In the genomic region with DNA sequence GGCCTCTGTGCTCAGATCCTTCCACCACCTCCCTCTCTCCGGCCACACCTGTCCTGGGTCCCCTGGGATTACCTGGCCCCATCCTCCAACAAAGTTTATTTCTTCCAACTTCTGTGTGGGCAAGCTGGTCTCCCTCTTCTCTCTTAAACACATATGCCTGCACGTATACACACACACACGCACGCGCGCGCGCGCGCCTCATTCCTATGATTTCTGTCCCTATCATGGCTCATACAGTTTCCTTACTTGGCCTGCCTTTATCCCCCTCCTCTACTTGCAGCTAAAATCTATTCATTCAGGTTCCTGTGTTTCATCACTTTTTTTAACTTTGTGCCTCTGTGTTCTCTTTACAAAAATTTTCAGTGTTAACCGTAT, we compare ENCODE assay signal across 5 cellular contexts.
"Had no signal": no experiment of that assay in that cellular context is flagged by ENCODE, and none has a peak within 500 bp of the region (broad histone marks: within the 10 kb centered on the region; RNA-seq: fewer than 3 reads in every experiment).

No MANE protein-coding gene starts in this region.

- H3K4me2 ChIP-seq: GM23338 had no signal

- H3K27ac Mint-ChIP-seq: GM23338, H9 had no signal

- ATAC-seq: GM23338, K562 had no signal

- H3K9me3 Mint-ChIP-seq: GM23338, H9 had no signal

- H2AFZ ChIP-seq: GM23338 had no signal

- H3K4me3 Mint-ChIP-seq: GM23338, H9 had no signal

- H3K4me3 ChIP-seq: GM23338, K562 had no signal

- DNase-seq: H9, HCEC 1CT, IMR-90 had no signal
